17 cellular contexts compared by ENCODE assay signal in genomic region chr2:29336334-29336733, GRCh38.
"Had no signal": no experiment of that assay in that cellular context is flagged by ENCODE, and none has a peak within 500 bp of the region (broad histone marks: within the 10 kb centered on the region; RNA-seq: fewer than 3 reads in every experiment).

No MANE protein-coding gene starts in this region.

- H3K4me3 Mint-ChIP-seq: activated CD4-positive, alpha-beta memory T cell treated with anti-CD3 and anti-CD28 coated beads, Interleukin-2, amount 10 ng/mL, durations not matched to agents 7 days and 5 days; activated naive CD4-positive, alpha-beta T cell treated with anti-CD3 and anti-CD28 coated beads, Interleukin-2, amount 50 U/mL, for 24 hours; activated T-cell treated with anti-CD3 and anti-CD28 coated beads, Interleukin-2, amount 50 U/mL, for 4 hours; naive thymus-derived CD8-positive, alpha-beta T cell; stimulated activated memory B cell treated with anti-CD40 and anti-IgM and Interleukin-4, amounts not matched to agents 10 μg/mL and 1 μg/mL and 100 μg/mL, for 72 hours had no signal

- H3K4me1 Mint-ChIP-seq: activated CD4-positive, alpha-beta memory T cell treated with anti-CD3 and anti-CD28 coated beads, Interleukin-2, amount 10 ng/mL, durations not matched to agents 7 days and 5 days; activated naive CD4-positive, alpha-beta T cell treated with anti-CD3 and anti-CD28 coated beads, Interleukin-2, amount 50 U/mL, for 24 hours; stimulated activated memory B cell treated with anti-CD40 and anti-IgM and Interleukin-4, amounts not matched to agents 10 μg/mL and 1 μg/mL and 100 μg/mL, for 72 hours had no signal

- ATAC-seq: activated T-cell treated with anti-CD3 and anti-CD28 coated beads, Interleukin-2, amount 50 U/mL, for 4 hours; gastroesophageal sphincter; heart right ventricle; left lung; naive thymus-derived CD8-positive, alpha-beta T cell; stimulated activated memory B cell treated with anti-CD40 and anti-IgM and Interleukin-4, amounts not matched to agents 10 μg/mL and 1 μg/mL and 100 μg/mL, for 72 hours had no signal

- H3K36me3 Mint-ChIP-seq: activated naive CD4-positive, alpha-beta T cell treated with anti-CD3 and anti-CD28 coated beads, Interleukin-2, amount 50 U/mL, for 24 hours; naive thymus-derived CD8-positive, alpha-beta T cell; stimulated activated memory B cell treated with anti-CD40 and anti-IgM and Interleukin-4, amounts not matched to agents 10 μg/mL and 1 μg/mL and 100 μg/mL, for 72 hours had no signal

- H3K27me3 Mint-ChIP-seq: stimulated activated memory B cell treated with anti-CD40 and anti-IgM and Interleukin-4, amounts not matched to agents 10 μg/mL and 1 μg/mL and 100 μg/mL, for 72 hours had no signal

- H3K9me3 Mint-ChIP-seq: activated CD4-positive, alpha-beta memory T cell treated with anti-CD3 and anti-CD28 coated beads, Interleukin-2, amount 10 ng/mL, durations not matched to agents 7 days and 5 days; activated naive CD4-positive, alpha-beta T cell treated with anti-CD3 and anti-CD28 coated beads, Interleukin-2, amount 50 U/mL, for 24 hours; activated T-cell treated with anti-CD3 and anti-CD28 coated beads, Interleukin-2, amount 50 U/mL, for 4 hours; naive thymus-derived CD8-positive, alpha-beta T cell; stimulated activated memory B cell treated with anti-CD40 and anti-IgM and Interleukin-4, amounts not matched to agents 10 μg/mL and 1 μg/mL and 100 μg/mL, for 72 hours had no signal

- H3K27ac Mint-ChIP-seq: activated CD4-positive, alpha-beta memory T cell treated with anti-CD3 and anti-CD28 coated beads, Interleukin-2, amount 10 ng/mL, durations not matched to agents 7 days and 5 days; activated naive CD4-positive, alpha-beta T cell treated with anti-CD3 and anti-CD28 coated beads, Interleukin-2, amount 50 U/mL, for 24 hours; stimulated activated memory B cell treated with anti-CD40 and anti-IgM and Interleukin-4, amounts not matched to agents 10 μg/mL and 1 μg/mL and 100 μg/mL, for 72 hours had no signal

- DNase-seq: activated CD4-positive, alpha-beta memory T cell treated with anti-CD3 and anti-CD28 coated beads, Interleukin-2, amount 10 ng/mL, durations not matched to agents 7 days and 5 days; activated effector memory CD4-positive, alpha-beta T cell treated with Interleukin-2 at 50 U/mL for 16 hours; activated T-cell treated with anti-CD3 and anti-CD28 coated beads, Interleukin-2, amount 50 U/mL, for 4 hours; adrenal gland; heart right ventricle; islet precursor cell; left lung; naive thymus-derived CD8-positive, alpha-beta T cell; posterior cingulate gyrus; retina; stimulated activated CD4-positive, alpha-beta T cell treated with anti-CD3 and anti-CD28 coated beads, Interleukin-2, amount 100 ng/mL, for 48 hours; tibial artery; uterus; WERI-Rb-1 had no signal
